Comparison of ENCODE assay signal across 8 cellular contexts in genomic region chr2:20446280-20446916, GRCh38. TPM values are rescaled to one million over a fixed set of nuclear protein-coding genes. Genes with fewer than 3 reads are reported as not detected.
DNase-seq lines count a peak whose midpoint lies in the region; ATAC-seq and TF ChIP-seq lines count a peak whose summit lies in the region.

No MANE protein-coding gene starts in this region.

- H3K4me1 ChIP-seq in heart left ventricle: peaks cover 0 to 55% (median 32%) of the 10 kb centered on the region in 12 donors
- peaks cover 24% of the 10 kb centered on the region for H3K4me1 ChIP-seq in mononuclear cell (ENCODE audit: insufficient read depth, low read length)

- TF ChIP-seq CTCF in heart left ventricle (IDR thresholded peaks at IDR 0.05): no peak

- DNase-seq in heart left ventricle (peak in 4 of 5 donors; percentile 30 to 51 (median 42)), cardiac septum (ENCODE audit: low spot score) (no peak), AG08396 (ENCODE audit: low spot score) (no peak), foreskin melanocyte (no peak), HEK293T (ENCODE audit: extremely low spot score) (no peak)
- no peak for DNase-seq in central memory CD8-positive, alpha-beta T cell (ENCODE audit: low spot score in 2 of 2)

- POLR2A ChIA-PET in HEK293T (lab: Yijun Ruan, JAX): interaction anchor here (0.6 to 7.9 kb wide), 76 partner anchors 8 to 546 kb away, joined by 3 to 99 read pairs (median 6); partner anchors contain the start of genes HS1BP3 and TTC32

- H3K9me3 ChIP-seq in heart left ventricle: no peaks in the 10 kb centered on the region
- no peaks in the 10 kb centered on the region for H3K9me3 ChIP-seq in mononuclear cell (ENCODE audit: low read depth, low read length)

- peaks cover 14% of the 10 kb centered on the region for H3K36me3 Mint-ChIP-seq in central memory CD8-positive, alpha-beta T cell (ENCODE audit: insufficient read depth)

- H3K9me3 Mint-ChIP-seq in central memory CD8-positive, alpha-beta T cell: no peaks in the 10 kb centered on the region

- H3K27ac ChIP-seq in heart left ventricle: peak overlapping the region; percentile 94 to 100 (median 98)

- H3K36me3 ChIP-seq in heart left ventricle: peaks cover 0 to 22% (median 18%) of the 10 kb centered on the region in 9 donors

- no peaks in the 10 kb centered on the region for H3K27me3 ChIP-seq in heart left ventricle
- H3K27me3 ChIP-seq in mononuclear cell (ENCODE audit: insufficient read depth, low read length): peaks cover 16% of the 10 kb centered on the region

- no peaks in the 10 kb centered on the region for H3K27me3 Mint-ChIP-seq in central memory CD8-positive, alpha-beta T cell

- WGBS in heart left ventricle, 4 donors: 3 to 13% (median 5%) methylated on average over 23 to 41 of the region's 41 CpGs

- no peak for ATAC-seq in heart left ventricle
- no peak for ATAC-seq in central memory CD8-positive, alpha-beta T cell (replicated peaks; ENCODE audit: extremely low read depth, poor library complexity, severe bottlenecking)
- ATAC-seq in HG02642 (IDR thresholded peaks at IDR 0.05; ENCODE audit: poor library complexity, unreplicated experiment): no peak

- TF ChIP-seq POLR2A in heart left ventricle (IDR thresholded peaks at IDR 0.05): peak in 1 of 2 donors; percentile 97

- H3K4me1 Mint-ChIP-seq in central memory CD8-positive, alpha-beta T cell: peaks cover 8% of the 10 kb centered on the region

- intact Hi-C loops in heart left ventricle (cut with DNase I): loop anchor here in 9 of 10 donors (1.0 to 10.0 kb wide), 6 partner anchors 148 to 190 kb away; no protein-coding TSS in a partner anchor
- intact Hi-C loops in cardiac septum (cut with DNase I): loop anchor here (1.0 kb wide), 1 partner anchor 176 kb away; no protein-coding TSS in a partner anchor

- H3K4me3 Mint-ChIP-seq in central memory CD8-positive, alpha-beta T cell: peak overlapping the region; percentile 76

- CTCF ChIA-PET in HEK293T (lab: Yijun Ruan, JAX): interaction anchor here (0.6 to 1.3 kb wide), 8 partner anchors 9 to 205 kb away, joined by 3 to 6 read pairs (median 3); no protein-coding TSS in a partner anchor

- H3K4me3 ChIP-seq in heart left ventricle: peak overlapping the region; percentile 77 to 99 (median 95)
- peak overlapping the region; percentile 67 for H3K4me3 ChIP-seq in mononuclear cell (ENCODE audit: low read length)

- H3K27ac Mint-ChIP-seq in central memory CD8-positive, alpha-beta T cell (ENCODE audit: low read depth): peak overlapping the region; percentile 67

TF ChIP-seq in HEK293T, 16 proteins besides CTCF, POLR2A, EP300 and RAD21:
- TF ChIP-seq ZNF384 (IDR thresholded peaks at IDR 0.05): no peak
- no peak for TF ChIP-seq LEF1 (IDR thresholded peaks at IDR 0.05; ENCODE audit: borderline replicate concordance)
- TF ChIP-seq ELF4 (IDR thresholded peaks at IDR 0.05): no peak
- no peak for TF ChIP-seq TARDBP (IDR thresholded peaks at IDR 0.05)
- no peak for TF ChIP-seq HDGF (IDR thresholded peaks at IDR 0.05; ENCODE audit: borderline replicate concordance)

RNA-seq across cellular contexts. Expression of gene RHOB, which starts 0.5 kb away (rescaled TPM):
- total RNA-seq in heart left ventricle: 100 to 1,000 TPM; 105 to 429 (median 169) TPM
- polyA plus RNA-seq in heart left ventricle: 100 to 1,000 TPM; 136 to 238 TPM
- 98.4 TPM for total RNA-seq in cardiac septum
- total RNA-seq in mononuclear cell: 165 TPM

Comparison
In these comparisons a context has a peak if more than half of its experiments do, and no peak if none do; other contexts are left out.
1. DNase-seq: peak in heart left ventricle (4 of 5); none in cardiac septum (single experiment), central memory CD8-positive, alpha-beta T cell (0 of 2), AG08396 (single experiment), foreskin melanocyte (single experiment) and HEK293T (single experiment).